8 cellular contexts compared by ENCODE assay signal in the genomic region with DNA sequence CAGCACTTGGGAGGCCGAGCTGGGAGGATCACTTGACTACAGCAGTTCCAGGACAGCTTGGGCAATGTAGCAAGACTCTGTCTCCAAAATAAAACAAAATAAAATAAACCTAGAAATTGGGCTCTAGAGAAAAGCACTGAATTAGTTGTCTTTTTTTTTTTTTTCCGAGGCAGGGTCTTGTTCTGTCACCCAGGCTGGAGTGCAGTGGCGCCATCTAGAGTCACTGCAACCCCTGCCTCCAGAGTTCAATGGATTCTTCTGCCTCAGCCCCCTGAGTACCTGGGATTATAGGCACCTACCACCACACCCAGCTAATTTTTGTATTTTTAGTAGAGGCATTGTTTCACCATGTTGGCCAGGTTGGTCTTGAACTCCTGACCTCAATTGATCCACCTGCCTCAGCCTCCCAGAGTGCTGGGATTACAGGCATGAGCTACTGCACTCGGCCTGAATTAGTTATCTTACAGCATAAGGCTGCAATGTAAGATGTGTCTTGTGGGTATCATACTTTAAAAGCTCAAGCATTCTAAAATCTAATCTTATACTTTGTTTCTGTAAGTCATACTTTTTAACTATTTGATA. TPM values are rescaled to one million over a fixed set of nuclear protein-coding genes. Genes with fewer than 3 reads are reported as not detected.
DNase-seq lines count a peak whose midpoint lies in the region; ATAC-seq and TF ChIP-seq lines count a peak whose summit lies in the region.

No MANE protein-coding gene starts in this region.

- H3K27me3 ChIP-seq in brain microvascular endothelial cell (replicated peaks) (no peaks in the 10 kb centered on the region), mesendoderm (ENCODE audit: insufficient read depth, low read length, poor library complexity) (no peaks in the 10 kb centered on the region)

- DNase-seq in NCI-H2196 (lab: John Stamatoyannopoulos, UW; ENCODE audit: unreplicated experiment) (peak; percentile 1), NCI-H2196 treated with DMSO at 0.1 percent for 48 hours (lab: John Stamatoyannopoulos, UW; ENCODE audit: unreplicated experiment) (no peak), brain microvascular endothelial cell (no peak), mesendoderm (peak; percentile 56), DMS153 (lab: John Stamatoyannopoulos, UW) (no peak), NCI-H526 treated with DMSO at 0.1 percent for 48 hours (lab: John Stamatoyannopoulos, UW) (no peak)

- no peak overlapping the region for H2AK5ac ChIP-seq in mesendoderm (ENCODE audit: low read length)

- no CpG with 5 or more reads among the region's 4 CpGs for WGBS in mesendoderm (ENCODE audit: extremely low coverage, insufficient coverage, low lambda C conversion rate)

- TF ChIP-seq CTCF in brain microvascular endothelial cell (IDR thresholded peaks at IDR 0.05; ENCODE audit: low read depth, low read length, missing control alignments), result peak; percentile 77

- H3K23ac ChIP-seq in mesendoderm (ENCODE audit: low read length), result no peak overlapping the region

- no peak overlapping the region for H3K18ac ChIP-seq in mesendoderm (ENCODE audit: low read length)

- no peak overlapping the region for H3K27ac ChIP-seq in brain microvascular endothelial cell
- H3K27ac ChIP-seq in mesendoderm (ENCODE audit: low read depth, low read length), result no peak overlapping the region

- H3K4ac ChIP-seq in mesendoderm (ENCODE audit: low read depth, low read length), result no peak overlapping the region

- H2BK120ac ChIP-seq in mesendoderm (ENCODE audit: low read depth, low read length), result no peak overlapping the region

- no peak overlapping the region for H3K56ac ChIP-seq in mesendoderm (ENCODE audit: low read length)

- no peak overlapping the region for H3K9ac ChIP-seq in mesendoderm (ENCODE audit: low read length)

- no peak overlapping the region for H2BK5ac ChIP-seq in mesendoderm (ENCODE audit: low read length)

- no peaks in the 10 kb centered on the region for H3K79me2 ChIP-seq in mesendoderm (ENCODE audit: control insufficient read depth, insufficient read depth, low read length)

- H3K79me1 ChIP-seq in mesendoderm (ENCODE audit: low read length), result no peaks in the 10 kb centered on the region

- no peaks in the 10 kb centered on the region for H3K36me3 ChIP-seq in brain microvascular endothelial cell (replicated peaks)
- H3K36me3 ChIP-seq in mesendoderm (ENCODE audit: control insufficient read depth, insufficient read depth, low read length), result no peaks in the 10 kb centered on the region

- in situ Hi-C loops in brain microvascular endothelial cell (cut with HindIII; ENCODE audit: low pct_ligation_motif_present, low sequenced_read_pairs), result no loop called here

- H3K4me1 ChIP-seq in mesendoderm (ENCODE audit: control insufficient read depth, low read depth, low read length), result no peaks in the 10 kb centered on the region

- no peak overlapping the region for H3K4me2 ChIP-seq in mesendoderm (ENCODE audit: low read length)

- ATAC-seq in SK-N-SH treated with all-trans-retinoic acid at 6 μM for 48 hours, result peak; percentile 77
- no peak for ATAC-seq in HG02610 (IDR thresholded peaks at IDR 0.05; ENCODE audit: unreplicated experiment)

- H2BK15ac ChIP-seq in mesendoderm (replicated peaks; ENCODE audit: low read depth), result no peak overlapping the region

- H4K8ac ChIP-seq in mesendoderm (ENCODE audit: low read depth, low read length), result no peak overlapping the region

- no peak overlapping the region for H3K4me3 ChIP-seq in brain microvascular endothelial cell (ENCODE audit: low read depth, low read length)
- H3K4me3 ChIP-seq in mesendoderm (ENCODE audit: low read length), result no peak overlapping the region

- H4K5ac ChIP-seq in mesendoderm (ENCODE audit: low read length), result no peak overlapping the region

TF ChIP-seq in SK-N-SH treated with all-trans-retinoic acid at 6 μM for 48 hours, 23 proteins besides CTCF, POLR2A, EP300 and RAD21:
- TF ChIP-seq TCF4 (CRISPR knock-in tag; IDR thresholded peaks at IDR 0.05; ENCODE audit: borderline replicate concordance) (no peak), ZNF70 (CRISPR knock-in tag; IDR thresholded peaks at IDR 0.05) (no peak), ISL1 (CRISPR knock-in tag; IDR thresholded peaks at IDR 0.05) (no peak), ZC3H10 (CRISPR knock-in tag; IDR thresholded peaks at IDR 0.05) (no peak), ARNTL (CRISPR knock-in tag; IDR thresholded peaks at IDR 0.05; ENCODE audit: borderline replicate concordance, low read depth) (no peak), ESRRG (CRISPR knock-in tag; IDR thresholded peaks at IDR 0.05) (no peak), ZFP30 (CRISPR knock-in tag; IDR thresholded peaks at IDR 0.05) (no peak), TOX (CRISPR knock-in tag; IDR thresholded peaks at IDR 0.05; ENCODE audit: borderline replicate concordance) (no peak), PPARA (CRISPR knock-in tag; IDR thresholded peaks at IDR 0.05; ENCODE audit: borderline replicate concordance) (no peak), TSHZ2 (CRISPR knock-in tag; IDR thresholded peaks at IDR 0.05) (no peak), RARB (CRISPR knock-in tag; IDR thresholded peaks at IDR 0.05) (no peak), OSR1 (CRISPR knock-in tag; IDR thresholded peaks at IDR 0.05) (no peak), ZNF565 (CRISPR knock-in tag; conservative IDR thresholded peaks at IDR 0.05; ENCODE audit: low read depth) (no peak), CREB5 (CRISPR knock-in tag; IDR thresholded peaks at IDR 0.05; ENCODE audit: low read depth) (no peak), SNAI2 (CRISPR knock-in tag; IDR thresholded peaks at IDR 0.05) (no peak), BACH2 (CRISPR knock-in tag; IDR thresholded peaks at IDR 0.05; ENCODE audit: borderline replicate concordance) (no peak), ZNF8 (CRISPR knock-in tag; IDR thresholded peaks at IDR 0.05) (no peak), CSDC2 (CRISPR knock-in tag; IDR thresholded peaks at IDR 0.05) (no peak), ZFP3 (CRISPR knock-in tag; IDR thresholded peaks at IDR 0.05) (no peak)
- TF ChIP-seq, protein P1, sequence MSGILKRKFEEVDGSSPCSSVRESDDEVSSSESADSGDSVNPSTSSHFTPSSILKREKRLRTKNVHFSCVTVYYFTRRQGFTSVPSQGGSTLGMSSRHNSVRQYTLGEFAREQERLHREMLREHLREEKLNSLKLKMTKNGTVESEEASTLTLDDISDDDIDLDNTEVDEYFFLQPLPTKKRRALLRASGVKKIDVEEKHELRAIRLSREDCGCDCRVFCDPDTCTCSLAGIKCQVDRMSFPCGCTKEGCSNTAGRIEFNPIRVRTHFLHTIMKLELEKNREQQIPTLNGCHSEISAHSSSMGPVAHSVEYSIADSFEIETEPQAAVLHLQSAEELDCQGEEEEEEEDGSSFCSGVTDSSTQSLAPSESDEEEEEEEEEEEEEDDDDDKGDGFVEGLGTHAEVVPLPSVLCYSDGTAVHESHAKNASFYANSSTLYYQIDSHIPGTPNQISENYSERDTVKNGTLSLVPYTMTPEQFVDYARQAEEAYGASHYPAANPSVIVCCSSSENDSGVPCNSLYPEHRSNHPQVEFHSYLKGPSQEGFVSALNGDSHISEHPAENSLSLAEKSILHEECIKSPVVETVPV (CRISPR knock-in tag; IDR thresholded peaks at IDR 0.05), result no peak
TF ChIP-seq in SK-N-SH treated with all-trans-retinoic acid at 6 μM for 48 hours: peak in this region for 0.

RNA-seq across cellular contexts. Expression of gene MEIG1, which starts 12.8 kb away (rescaled TPM):
- polyA plus RNA-seq in mesendoderm (2013, experiment 1 of 2), result 0.14 TPM
- 0.35 TPM for polyA plus RNA-seq in mesendoderm (2013, experiment 2 of 2)

RNA-seq across cellular contexts. Expression of gene DCLRE1C, which starts 18.1 kb away (rescaled TPM):
- 2.3 TPM for polyA plus RNA-seq in mesendoderm (2013, experiment 1 of 2)
- 2.1 TPM for polyA plus RNA-seq in mesendoderm (2013, experiment 2 of 2)

Comparison
In these comparisons a context has a peak if more than half of its experiments do, and no peak if none do; other contexts are left out.
1. DNase-seq: peak in NCI-H2196 (single experiment) and mesendoderm (single experiment); none in NCI-H2196 treated with DMSO at 0.1 percent for 48 hours (single experiment), brain microvascular endothelial cell (single experiment), DMS153 (single experiment) and NCI-H526 treated with DMSO at 0.1 percent for 48 hours (single experiment).